ENCODE assay signal across 20 cellular contexts in the genomic region with DNA sequence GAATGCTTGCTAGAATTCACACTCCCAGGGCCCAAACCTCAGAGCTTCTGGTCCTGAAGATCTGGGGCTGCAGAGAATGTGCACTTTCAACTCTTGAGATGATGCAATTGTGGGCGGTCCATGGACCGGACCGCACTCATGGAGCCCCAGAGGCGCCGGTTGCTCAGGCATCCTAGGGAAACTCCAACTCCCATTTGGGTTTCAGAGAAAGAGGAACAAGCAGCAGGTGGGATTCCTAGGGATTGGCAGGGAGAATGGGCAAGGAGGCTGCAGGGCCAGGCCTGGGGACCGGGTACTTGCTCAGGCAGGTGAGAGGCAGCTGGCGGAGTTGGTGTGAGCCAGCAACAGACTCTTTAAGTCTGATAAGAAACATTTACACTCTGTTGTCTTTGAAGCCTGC. TPM values are rescaled to one million over a fixed set of nuclear protein-coding genes. Genes with fewer than 3 reads are reported as not detected.
"Had no signal": no experiment of that assay in that cellular context is flagged by ENCODE, and none has a peak within 500 bp of the region (broad histone marks: within the 10 kb centered on the region; RNA-seq: fewer than 3 reads in every experiment).

No MANE protein-coding gene starts in this region.

- H3K27ac ChIP-seq: esophagus squamous epithelium, psoas muscle, skin epidermis, suprapubic skin, transverse colon had no signal

- DNase-seq: activated CD4-positive, alpha-beta T cell treated with anti-CD3 and anti-CD28 coated beads for 1 hour; activated CD4-positive, alpha-beta T cell treated with anti-CD3 and anti-CD28 coated beads, Interleukin-2, amount 50 U/mL, for 4 hours; activated T-cell treated with anti-CD3 and anti-CD28 coated beads for 4 hours; amniotic stem cell; effector memory CD4-positive, alpha-beta T cell; esophagus squamous epithelium; left colon; psoas muscle; right cardiac atrium; stimulated activated CD4-positive, alpha-beta T cell treated with anti-CD3 and anti-CD28 coated beads, Interleukin-4, amount 100 ng/mL, for 1 hour; stimulated activated naive CD8-positive, alpha-beta T cell treated with anti-CD3 and anti-CD28 coated beads, Interleukin-15, amount 100 ng/mL, for 72 hours; transverse colon had no signal

- FAIRE-seq: endothelial cell of umbilical vein had no signal

- ATAC-seq: left colon; psoas muscle; right cardiac atrium; stimulated activated naive CD8-positive, alpha-beta T cell treated with anti-CD3 and anti-CD28 coated beads, Interleukin-15, amount 100 ng/mL, for 72 hours had no signal

- H3K36me3 ChIP-seq: esophagus squamous epithelium, suprapubic skin, transverse colon had no signal

- H3K27me3 ChIP-seq: transverse colon had no signal

- H3K4me1 ChIP-seq: esophagus squamous epithelium, psoas muscle, suprapubic skin, transverse colon had no signal

- H3K4me3 ChIP-seq: esophagus squamous epithelium, psoas muscle, skin epidermis, suprapubic skin, transverse colon had no signal

- H3K9me3 ChIP-seq: esophagus squamous epithelium, psoas muscle, suprapubic skin, transverse colon had no signal

RNA-seq across cellular contexts. Expression of a gene that starts 3.5 kb away (rescaled TPM):
- total RNA-seq: activated CD8-positive, alpha-beta memory T cell treated with anti-CD3 and anti-CD28 coated beads for 36 hours; chondrocyte; endothelial cell of umbilical vein; lung microvascular endothelial cell; mononuclear cell had no signal
- polyA plus RNA-seq: neural cell had no signal
